In the genomic region with DNA sequence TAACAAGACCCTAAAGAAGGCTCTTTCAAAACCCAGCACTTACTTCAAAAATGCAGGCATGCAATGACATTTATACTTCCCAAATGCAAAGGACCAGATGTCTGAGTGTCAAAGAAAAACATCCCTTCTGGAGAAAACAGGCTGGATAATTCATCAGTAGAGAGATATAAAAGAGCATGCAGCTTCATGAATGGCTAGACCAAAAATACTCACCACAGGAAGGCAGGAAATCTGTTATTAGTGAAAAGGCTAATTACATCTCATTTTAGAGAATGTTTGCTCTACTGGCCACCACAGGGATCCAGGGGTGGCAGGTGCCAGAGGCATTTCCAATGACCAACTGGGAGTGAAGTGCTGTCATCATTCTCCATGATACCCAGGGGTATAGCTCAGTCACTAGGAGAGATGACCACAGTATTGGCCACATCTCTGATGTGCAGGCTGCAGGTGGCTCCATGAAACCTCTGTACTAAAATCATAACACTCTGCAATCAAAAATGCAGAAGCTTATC, we compare ENCODE assay signal across 19 cellular contexts.
DNase-seq lines count a peak whose midpoint lies in the region; ATAC-seq and TF ChIP-seq lines count a peak whose summit lies in the region.
"Had no signal": no experiment of that assay in that cellular context is flagged by ENCODE, and none has a peak within 500 bp of the region (broad histone marks: within the 10 kb centered on the region; RNA-seq: fewer than 3 reads in every experiment).

No MANE protein-coding gene starts in this region.

- H3K4me1 ChIP-seq in left ventricle myocardium inferior (peaks cover 86% of the 10 kb centered on the region), right atrium auricular region (peaks cover 0 to 53% of the 10 kb centered on the region in 2 donors)
- H3K4me1 ChIP-seq: A549 had no signal

- H3K9me3 ChIP-seq in left ventricle myocardium inferior (replicated peaks) (no peaks in the 10 kb centered on the region), right atrium auricular region (no peaks in the 10 kb centered on the region)
- H3K9me3 ChIP-seq: A549 had no signal

- intact Hi-C loops in left ventricle myocardium inferior (cut with micrococcal nuclease) (no loop called here), sciatic nerve (cut with DNase I) (loop anchor here (10.0 kb wide), 1 partner anchor 1712 kb away; no protein-coding TSS in a partner anchor)

- H3K27me3 ChIP-seq in left ventricle myocardium inferior (ENCODE audit: low read depth), result no peaks in the 10 kb centered on the region
- no peaks in the 10 kb centered on the region for H3K27me3 ChIP-seq in right atrium auricular region

- TF ChIP-seq CTCF in left ventricle myocardium inferior (IDR thresholded peaks at IDR 0.05; ENCODE audit: borderline replicate concordance) (no peak), right atrium auricular region (IDR thresholded peaks at IDR 0.05) (no peak)

- DNase-seq in left ventricle myocardium inferior (no peak), right atrium auricular region (ENCODE audit: low spot score) (no peak), NCI-H146 treated with DMSO at 0.1 percent for 48 hours (lab: John Stamatoyannopoulos, UW; ENCODE audit: unreplicated experiment) (peak; percentile 99), NCI-H774 (lab: John Stamatoyannopoulos, UW) (peak; percentile 51), sciatic nerve (ENCODE audit: low spot score) (no peak), NCI-H1694 (lab: John Stamatoyannopoulos, UW) (no peak), NCI-H526 (lab: John Stamatoyannopoulos, UW) (no peak)
- no peak for DNase-seq in stimulated activated naive CD4-positive, alpha-beta T cell treated with Interleukin-2 at 50 U/mL for 16 hours (lab: John Stamatoyannopoulos, UW)
- DNase-seq: C1 segment of cervical spinal cord, DMS 273 treated with DMSO at 0.1 percent for 48 hours, H7, Kasumi-1, MM.1S, NCI-H1436, NCI-H2171 treated with DMSO at 0.1 percent for 48 hours, NCI-H524 treated with DMSO at 0.1 percent for 48 hours, PC-3 had no signal

- ATAC-seq in sciatic nerve, result peak; percentile 28
- ATAC-seq: A549, PC-3 had no signal

- H3K4me3 ChIP-seq in left ventricle myocardium inferior (no peak overlapping the region), right atrium auricular region (no peak overlapping the region)
- H3K4me3 ChIP-seq: A549 had no signal

- H3K27ac ChIP-seq in left ventricle myocardium inferior (replicated peaks) (peak overlapping the region; percentile 51), right atrium auricular region (no peak overlapping the region)
- H3K27ac ChIP-seq: A549, HL-60 had no signal

- no peaks in the 10 kb centered on the region for H3K36me3 ChIP-seq in left ventricle myocardium inferior
- no peaks in the 10 kb centered on the region for H3K36me3 ChIP-seq in right atrium auricular region

Comparison
In these comparisons a context has a peak if more than half of its experiments do, and no peak if none do; other contexts are left out.
1. DNase-seq: peak in NCI-H146 treated with DMSO at 0.1 percent for 48 hours (single experiment) and NCI-H774 (single experiment); none in left ventricle myocardium inferior (single experiment), right atrium auricular region (single experiment), sciatic nerve (single experiment), NCI-H1694 (single experiment), stimulated activated naive CD4-positive, alpha-beta T cell treated with Interleukin-2 at 50 U/mL for 16 hours (single experiment) and NCI-H526 (0 of 2).